5 cellular contexts compared by ENCODE assay signal in the genomic region with DNA sequence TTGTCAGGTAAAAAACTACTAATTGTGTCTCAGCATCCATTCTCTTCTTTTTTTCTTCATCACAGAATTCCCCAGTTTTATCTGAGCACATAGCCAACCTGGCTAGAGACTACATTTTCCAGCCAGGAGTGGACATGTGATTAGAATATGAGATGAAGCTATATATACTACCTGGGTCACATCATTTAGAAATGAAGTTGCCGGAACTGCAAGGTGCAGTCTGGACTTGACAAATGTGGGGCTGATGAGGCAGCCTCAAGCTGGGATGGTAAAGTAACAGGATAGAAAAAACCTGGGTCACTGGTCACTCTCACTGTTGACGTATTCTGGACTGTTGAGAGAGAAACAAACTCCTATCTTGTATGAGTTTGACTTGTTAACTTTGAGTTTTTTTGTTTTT.
"Had no signal": no experiment of that assay in that cellular context is flagged by ENCODE, and none has a peak within 500 bp of the region (broad histone marks: within the 10 kb centered on the region; RNA-seq: fewer than 3 reads in every experiment).

No MANE protein-coding gene starts in this region.

- H3K27ac Mint-ChIP-seq: GM23338, H9 had no signal

- H3K4me3 Mint-ChIP-seq: GM23338, H9 had no signal

- ATAC-seq: GM23338, K562 had no signal

- DNase-seq: H9, HCEC 1CT, IMR-90 had no signal

- H3K4me3 ChIP-seq: GM23338, K562 had no signal

- H3K4me1 Mint-ChIP-seq: GM23338, H9 had no signal

- H3K9me3 Mint-ChIP-seq: GM23338, H9 had no signal
